In genomic region chr2:202238234-202239197, GRCh38 we compare ENCODE assay signal across 8 cellular contexts. TPM values are rescaled to one million over a fixed set of nuclear protein-coding genes. Genes with fewer than 3 reads are reported as not detected.
DNase-seq lines count a peak whose midpoint lies in the region; ATAC-seq, FAIRE-seq and TF ChIP-seq lines count a peak whose summit lies in the region.

Gene SUMO1, minus strand, starts transcription at chr2:202238597. Its CDS starts 146 bp downstream, at chr2:202238451.

- peak; percentile 78 for FAIRE-seq in H1 (lab: Jason Lieb, UNC)

- peak within 1 kb of the TSS; percentile 13; the same call in 1 of the 2 replicates for H2BK20ac ChIP-seq in H1 (ENCODE audit: low read length)

- H3K9me3 Mint-ChIP-seq in activated CD8-positive, alpha-beta memory T cell treated with anti-CD3 and anti-CD28 coated beads, Interleukin-2, amount 10 ng/mL, durations not matched to agents 7 days and 5 days (ENCODE audit: low read depth), result no peaks in the 10 kb centered on the region
- H3K9me3 Mint-ChIP-seq in memory B cell, result no peaks in the 10 kb centered on the region

- CTCF ChIA-PET in activated CD8-positive, alpha-beta memory T cell treated with anti-CD3 and anti-CD28 coated beads, Interleukin-2, amount 10 ng/mL, durations not matched to agents 7 days and 5 days (lab: Charles Lee), result interaction anchor here (1.0 kb wide), 1 partner anchor 17 kb away, joined by 3 read pairs; no protein-coding TSS in a partner anchor
- CTCF ChIA-PET in H1 (lab: Charles Lee; ENCODE audit: partially characterized antibody), result interaction anchor here (1.7 kb wide), 1 partner anchor 31 kb away, joined by 5 read pairs; no protein-coding TSS in a partner anchor

- peak within 1 kb of the TSS; percentile 100 for H2BK12ac ChIP-seq in H1 (ENCODE audit: low read depth, low read length)

- H3K36me3 Mint-ChIP-seq in activated CD8-positive, alpha-beta memory T cell treated with anti-CD3 and anti-CD28 coated beads, Interleukin-2, amount 10 ng/mL, durations not matched to agents 7 days and 5 days, result peaks cover 7% of the 10 kb centered on the region
- no peaks in the 10 kb centered on the region for H3K36me3 Mint-ChIP-seq in memory B cell

- peak within 1 kb of the TSS; percentile 81 to 99 (median 98) for H3K4me3 ChIP-seq in H1 (ENCODE audit: extremely low read depth in 1 of 4, insufficient read depth in 2 of 4, low read depth in 3 of 4, low read length in 4 of 4)

- H3K79me1 ChIP-seq in H1 (ENCODE audit: low read depth, low read length), result no peaks in the 10 kb centered on the region

- peak within 1 kb of the TSS; percentile 93 for H3K4ac ChIP-seq in H1 (replicated peaks; ENCODE audit: insufficient read length, low read depth, low read length)

- H3K9me3 ChIP-seq in H1 (ENCODE audit: insufficient read depth in 2 of 2, low read depth in 1 of 2, low read length in 1 of 2), result no peaks in the 10 kb centered on the region

- H3K4me2 ChIP-seq in H1 (ENCODE audit: insufficient read depth in 1 of 2, low read depth in 2 of 2, low read length in 2 of 2), result peak within 1 kb of the TSS; percentile 86 to 93

- 0 out of 2 replicates have a peak within 1 kb of the TSS, but pooled peaks have one; percentile 72 for H2BK15ac ChIP-seq in H1 (ENCODE audit: low read length)

- H3K4me3 Mint-ChIP-seq in activated CD8-positive, alpha-beta memory T cell treated with anti-CD3 and anti-CD28 coated beads, Interleukin-2, amount 10 ng/mL, durations not matched to agents 7 days and 5 days, result peak within 1 kb of the TSS; percentile 97
- peak within 1 kb of the TSS; percentile 93 for H3K4me3 Mint-ChIP-seq in memory B cell

- TF ChIP-seq POLR2A in H1 (IDR thresholded peaks at IDR 0.05; ENCODE audit: control extremely low read depth in 1 of 2, low read depth in 2 of 2, low read length in 2 of 2), result peak; percentile 84 to 99

- peak within 1 kb of the TSS; percentile 99 for H4K91ac ChIP-seq in H1 (replicated peaks; ENCODE audit: insufficient read length, low read length)

- no peak within 1 kb of the TSS for H3K23ac ChIP-seq in H1 (ENCODE audit: insufficient read length)

- H3K36me3 ChIP-seq in H1 (ENCODE audit: control insufficient read depth in 2 of 4, insufficient read depth in 4 of 4, low read length in 3 of 4), result peaks cover 0 to 4% (median 0%) of the 10 kb centered on the region in 4 experiments; a peak in 1 of 8 replicates

- peak within 1 kb of the TSS; percentile 43 for H2BK120ac ChIP-seq in H1 (replicated peaks; ENCODE audit: low read depth, low read length)

- H3K4me1 ChIP-seq in H1 (replicated peaks in 1 of 4; ENCODE audit: control insufficient read depth in 3 of 4, insufficient read depth in 4 of 4, low read length in 3 of 4), result peaks cover 0 to 3% (median 0%) of the 10 kb centered on the region in 4 experiments; a peak in 3 of 7 replicates

- ATAC-seq in GM21381 (IDR thresholded peaks at IDR 0.05; ENCODE audit: unreplicated experiment), result peak; percentile 97
- peak; percentile 95 for ATAC-seq in activated CD8-positive, alpha-beta memory T cell treated with anti-CD3 and anti-CD28 coated beads, Interleukin-2, amount 10 ng/mL, durations not matched to agents 7 days and 5 days
- peak; percentile 94 for ATAC-seq in memory B cell (ENCODE audit: low read depth)

- peaks cover 2 to 8% of the 10 kb centered on the region in 2 experiments for H4K20me1 ChIP-seq in H1 (replicated peaks in 1 of 2; ENCODE audit: control insufficient read depth in 1 of 2, insufficient read depth in 2 of 2, low read length in 2 of 2)

- peaks cover 30% of the 10 kb centered on the region for H3K4me1 Mint-ChIP-seq in activated CD8-positive, alpha-beta memory T cell treated with anti-CD3 and anti-CD28 coated beads, Interleukin-2, amount 10 ng/mL, durations not matched to agents 7 days and 5 days
- H3K4me1 Mint-ChIP-seq in memory B cell, result peaks cover 19% of the 10 kb centered on the region

- DNase-seq in COR-L47 (lab: John Stamatoyannopoulos, UW) (peak; percentile 84), HUDEP-2 (lab: John Stamatoyannopoulos, UW; ENCODE audit: unreplicated experiment in 76 of 76) (peak in 75 of 76 experiments; percentile 23 to 88 (median 71)), NOMO-1 treated with dmso at 0.1 percent for 144 hours (lab: John Stamatoyannopoulos, UW; ENCODE audit: unreplicated experiment) (peak; percentile 78), H1 (ENCODE audit: low read depth in 1 of 2, low spot score in 2 of 2) (peak; percentile 82 to 95), memory B cell (ENCODE audit: low spot score in 2 of 2) (peak; percentile 77 to 86)
- peak; percentile 96 for DNase-seq in activated CD8-positive, alpha-beta memory T cell treated with anti-CD3 and anti-CD28 coated beads, Interleukin-2, amount 10 ng/mL, durations not matched to agents 7 days and 5 days
- peak; percentile 74 for DNase-seq in stimulated activated CD8-positive, alpha-beta memory T cell treated with anti-CD3 and anti-CD28 coated beads, Interleukin-12 subunit alpha, Interleukin-12 subunit beta, amount 100 ng/mL, for 24 hours (ENCODE audit: extremely low read depth)

- H3K56ac ChIP-seq in H1 (replicated peaks; ENCODE audit: insufficient read length, low read depth, low read length), result peak within 1 kb of the TSS; percentile 93

- 12% methylated on average over 31 of the region's 54 CpGs; no CpG with 5 or more reads in 1 of the 2 experiments for WGBS in H1 (ENCODE audit: extremely low coverage in 1 of 2, insufficient coverage in 1 of 2, insufficient read length in 1 of 2, insufficient replicate concordance in 2 of 2, low coverage in 1 of 2, low lambda C conversion rate in 2 of 2, missing lambda C conversion rate in 1 of 2), 2 experiments

- no peak within 1 kb of the TSS for H3K14ac ChIP-seq in H1 (ENCODE audit: insufficient read length)

- H3K27me3 ChIP-seq in H1 (replicated peaks in 1 of 4; ENCODE audit: control insufficient read depth in 3 of 4, extremely low read depth in 1 of 4, insufficient read depth in 3 of 4, low read length in 3 of 4), result no peaks in the 10 kb centered on the region

- peak within 1 kb of the TSS; percentile 99 for H4K8ac ChIP-seq in H1 (ENCODE audit: extremely low read depth, insufficient read depth, low read length)

- POLR2A ChIA-PET in H1 (lab: Charles Lee; ENCODE audit: partially characterized antibody), result interaction anchor here (0.6 to 5.5 kb wide), 15 partner anchors 10 to 574 kb away, joined by 3 to 126 read pairs (median 3); partner anchors contain the start of gene NOP58

- H3K9ac ChIP-seq in H1 (replicated peaks in 1 of 4; ENCODE audit: extremely low read depth in 1 of 4, low read depth in 3 of 4, low read length in 3 of 4), result peak within 1 kb of the TSS; percentile 82 to 98 (median 94)

- peak within 1 kb of the TSS; percentile 65; the same call in 1 of the 2 replicates for H2AFZ ChIP-seq in H1 (ENCODE audit: low read length)

- no peak for TF ChIP-seq RAD21 in H1 (IDR thresholded peaks at IDR 0.05 in 1 of 2, conservative IDR thresholded peaks at IDR 0.05 in 1 of 2; ENCODE audit: low read depth in 2 of 2, low read length in 2 of 2)

- H4K5ac ChIP-seq in H1 (ENCODE audit: insufficient read length, low read depth, low read length), result peak within 1 kb of the TSS; percentile 96

- peaks cover 25 to 45% of the 10 kb centered on the region in 2 experiments for H3K79me2 ChIP-seq in H1 (ENCODE audit: control insufficient read depth in 1 of 2, insufficient read depth in 2 of 2, low read length in 2 of 2)

- peak within 1 kb of the TSS; percentile 96 for H3K27ac ChIP-seq in H1 (ENCODE audit: low read depth, low read length)

- H3K27ac Mint-ChIP-seq in activated CD8-positive, alpha-beta memory T cell treated with anti-CD3 and anti-CD28 coated beads, Interleukin-2, amount 10 ng/mL, durations not matched to agents 7 days and 5 days, result peak within 1 kb of the TSS; percentile 98
- H3K27ac Mint-ChIP-seq in memory B cell, result peak within 1 kb of the TSS; percentile 90

- H3K23me2 ChIP-seq in H1 (ENCODE audit: low read depth, low read length), result peaks cover 3% of the 10 kb centered on the region

- TF ChIP-seq CTCF in H1 (IDR thresholded peaks at IDR 0.05; ENCODE audit: control extremely low read depth in 1 of 3, insufficient read depth in 1 of 3, low read depth in 1 of 3, low read length in 3 of 3), result no peak

- H2AK5ac ChIP-seq in H1 (ENCODE audit: low read depth, low read length), result peak within 1 kb of the TSS; percentile 70; the same call in 1 of the 2 replicates

- TF ChIP-seq EP300 in H1 (IDR thresholded peaks at IDR 0.05; ENCODE audit: borderline replicate concordance in 1 of 2, low read depth in 2 of 2, low read length in 2 of 2), result no peak

- H2BK5ac ChIP-seq in H1 (ENCODE audit: low read depth, low read length), result peak within 1 kb of the TSS; percentile 98

- H3K18ac ChIP-seq in H1 (ENCODE audit: extremely low read depth, low read length), result peak within 1 kb of the TSS; percentile 96

- peaks cover 4% of the 10 kb centered on the region for H3K27me3 Mint-ChIP-seq in activated CD8-positive, alpha-beta memory T cell treated with anti-CD3 and anti-CD28 coated beads, Interleukin-2, amount 10 ng/mL, durations not matched to agents 7 days and 5 days
- H3K27me3 Mint-ChIP-seq in memory B cell, result no peaks in the 10 kb centered on the region

TF ChIP-seq in H1, 55 proteins besides CTCF, POLR2A, EP300 and RAD21 (continues in another document):
- TF ChIP-seq CEBPB (IDR thresholded peaks at IDR 0.05; ENCODE audit: low read depth, low read length), result no peak
- no peak for TF ChIP-seq RXRA (IDR thresholded peaks at IDR 0.05; ENCODE audit: insufficient read depth, low read depth, low read length)
- TF ChIP-seq BRCA1 (IDR thresholded peaks at IDR 0.05; ENCODE audit: low read depth, low read length), result no peak
- TF ChIP-seq CHD2 (IDR thresholded peaks at IDR 0.05; ENCODE audit: low read length), result no peak
- peak; percentile 89 for TF ChIP-seq CREB1 (IDR thresholded peaks at IDR 0.05)
- TF ChIP-seq FOSL1 (IDR thresholded peaks at IDR 0.05; ENCODE audit: insufficient read depth, low read depth, low read length), result no peak
- no peak for TF ChIP-seq POU5F1 (IDR thresholded peaks at IDR 0.05; ENCODE audit: low read depth, low read length)
- TF ChIP-seq HDAC2 (IDR thresholded peaks at IDR 0.05; ENCODE audit: borderline replicate concordance in 1 of 2, low read depth in 2 of 2, low read length in 2 of 2), result no peak
- no peak for TF ChIP-seq SIX5 (IDR thresholded peaks at IDR 0.05; ENCODE audit: low read depth, low read length)
- no peak for TF ChIP-seq SIN3A (conservative IDR thresholded peaks at IDR 0.05 in 1 of 2, IDR thresholded peaks at IDR 0.05 in 1 of 2; ENCODE audit: low read depth in 1 of 2, low read length in 2 of 2)

RNA-seq across cellular contexts. Expression of gene SUMO1, which starts in this region (rescaled TPM):
- 100 to 1,000 TPM in 1 of 2 experiments, 10 to 100 TPM in 1; 79.6 to 104 TPM for total RNA-seq in activated CD8-positive, alpha-beta memory T cell treated with anti-CD3 and anti-CD28 coated beads, Interleukin-2, amount 10 ng/mL, durations not matched to agents 7 days and 5 days
- 232 and 238 TPM in 2 replicates for total RNA-seq in H1 (2021; fragmentation: NEBNext Ultra II Directional; extraction: Animal tissue kit (Norgen Biotek cat#: 25700))
- 43.1 and 108 TPM in 2 replicates for polyA plus RNA-seq in H1 (2011; rRNA removed)
- 110 TPM for polyA plus RNA-seq in H1 (2011; cell fraction: cytosol; rRNA removed)
- polyA plus RNA-seq in H1 (2011; cell fraction: nucleus; rRNA removed), result 18.0 TPM
- polyA plus RNA-seq in H1 (2012, experiment 1 of 2), result 139 to 308 TPM (median 165 TPM) in 4 replicates
- polyA plus RNA-seq in H1 (2012, experiment 2 of 2), result 33.2 TPM
- polyA plus RNA-seq in H1 (2013, experiment 1 of 2), result 211 TPM
- polyA plus RNA-seq in H1 (2013, experiment 2 of 2), result 225 TPM
- polyA minus RNA-seq in H1 (2011; rRNA and poly(A)+ RNA removed), result 42.5 and 47.7 TPM in 2 replicates
- polyA minus RNA-seq in H1 (2011; cell fraction: cytosol; rRNA and poly(A)+ RNA removed), result 66.4 TPM
- polyA minus RNA-seq in H1 (2011; cell fraction: nucleus; rRNA and poly(A)+ RNA removed), result 39.5 TPM

Comparison
In these comparisons a context has a peak if more than half of its experiments do, and no peak if none do; other contexts are left out.
1. Peak in every context shown above with its lines: DNase-seq, ATAC-seq, H3K4me3 ChIP-seq and H3K27ac ChIP-seq.